1 cellular context compared by ENCODE assay signal in the genomic region with DNA sequence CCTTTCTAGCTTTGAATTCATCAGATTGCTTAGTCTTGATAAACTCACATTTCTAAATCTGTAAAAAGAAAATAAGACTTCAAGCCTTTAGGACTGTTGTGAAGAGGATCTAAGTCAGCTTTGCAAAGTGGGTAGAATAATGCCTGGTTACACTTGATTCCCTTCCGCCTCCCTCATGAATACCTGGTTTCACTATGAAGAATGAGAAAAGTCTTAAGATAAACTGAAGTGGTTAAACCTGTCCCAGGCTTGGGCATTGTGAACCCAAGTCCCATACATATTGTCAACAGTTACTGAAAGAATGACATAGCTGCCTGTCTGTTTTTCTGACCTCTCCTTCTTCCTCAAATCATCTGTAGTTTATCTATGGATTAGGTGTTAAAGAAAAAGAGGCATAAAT.
TF ChIP-seq lines count a peak whose summit lies in the region.

No MANE protein-coding gene starts in this region.

TF ChIP-seq in GM12878, 131 proteins besides CTCF, POLR2A, EP300 and RAD21 (continued from another document):
- TF ChIP-seq BCL3 (IDR thresholded peaks at IDR 0.05; ENCODE audit: borderline replicate concordance, insufficient read depth, low read depth, low read length, poor library complexity, severe bottlenecking), result no peak
- no peak for TF ChIP-seq MYB (IDR thresholded peaks at IDR 0.05; ENCODE audit: borderline replicate concordance, low read depth, low read length)
- no peak for TF ChIP-seq IKZF1 (conservative IDR thresholded peaks at IDR 0.05)
- no peak for TF ChIP-seq DPF2 (IDR thresholded peaks at IDR 0.05)
- no peak for TF ChIP-seq SMARCA5 (IDR thresholded peaks at IDR 0.05)
- TF ChIP-seq WRNIP1 (IDR thresholded peaks at IDR 0.05; ENCODE audit: borderline replicate concordance, low read depth, low read length), result no peak
- TF ChIP-seq CUX1 (IDR thresholded peaks at IDR 0.05; ENCODE audit: insufficient replicate concordance, low read depth, low read length), result no peak
- no peak for TF ChIP-seq IRF5 (IDR thresholded peaks at IDR 0.05; ENCODE audit: borderline replicate concordance)
- TF ChIP-seq ZNF687 (IDR thresholded peaks at IDR 0.05), result no peak
- no peak for TF ChIP-seq KDM1A (IDR thresholded peaks at IDR 0.05; ENCODE audit: borderline replicate concordance)
